In genomic region chr3:105513042-105513441, GRCh38 we compare ENCODE assay signal across 16 cellular contexts.
A peak's percentile ranks its signal among the peaks of the same experiment; 100 is the strongest.
DNase-seq lines count a peak whose midpoint lies in the region; ATAC-seq, FAIRE-seq and TF ChIP-seq lines count a peak whose summit lies in the region.
"Had no signal": no experiment of that assay in that cellular context is flagged by ENCODE, and none has a peak within 500 bp of the region (broad histone marks: within the 10 kb centered on the region; RNA-seq: fewer than 3 reads in every experiment).

No MANE protein-coding gene starts in this region.

- in situ Hi-C loops in astrocyte of the spinal cord (cut with HindIII; ENCODE audit: low sequenced_read_pairs) = no loop called here

- H3K4me3 ChIP-seq in AG09309 (ENCODE audit: control insufficient read depth, low read depth, low read length) (no peak overlapping the region), astrocyte of the spinal cord (ENCODE audit: low read depth, low read length) (no peak overlapping the region)
- H3K4me3 ChIP-seq: vagina had no signal

- TF ChIP-seq CTCF in AG09309 (IDR thresholded peaks at IDR 0.05; ENCODE audit: control insufficient read depth, insufficient read depth, low read depth, low read length, missing control alignments) (no peak), astrocyte of the spinal cord (IDR thresholded peaks at IDR 0.05; ENCODE audit: low read depth, low read length) (no peak)

- FAIRE-seq in HTR-8/SVneo (lab: Jason Lieb, UNC) = no peak
- FAIRE-seq: small intestine had no signal

- peak; percentile 44 for DNase-seq in AG09309 (ENCODE audit: low read depth)
- DNase-seq in HTR-8/SVneo (ENCODE audit: insufficient read length, low spot score) = peak; percentile 17
- peak; percentile 83 for DNase-seq in astrocyte of the spinal cord (ENCODE audit: low read depth, low spot score)
- DNase-seq in kidney tubule cell (ENCODE audit: low spot score) = peak; percentile 80
- no peak for DNase-seq in activated CD4-positive, alpha-beta T cell treated with anti-CD3 and anti-CD28 coated beads, Interleukin-2, amount 50 U/mL, for 1 hour
- DNase-seq in stimulated activated CD4-positive, alpha-beta T cell treated with anti-CD3 and anti-CD28 coated beads, Interleukin-4, amount 100 ng/mL, for 1 hour = no peak
- no peak for DNase-seq in middle frontal gyrus (ENCODE audit: extremely low spot score, low spot score)
- no peak for DNase-seq in left colon
- DNase-seq: activated naive CD8-positive, alpha-beta T cell treated with anti-CD3 and anti-CD28 coated beads for 36 hours; BE2C; DMS53; NCI-H146; NCI-H524; occipital lobe; small intestine had no signal

- intact Hi-C loops in left colon (cut with DNase I, micrococcal nuclease) = loop anchor here in 1 of 2 donors (10.0 kb wide), 1 partner anchor 1238 kb away; no protein-coding TSS in a partner anchor

- ATAC-seq in left colon = no peak

Comparison
In these comparisons a context has a peak if more than half of its experiments do, and no peak if none do; other contexts are left out.
1. DNase-seq: peak in AG09309 (single experiment), HTR-8/SVneo (single experiment), astrocyte of the spinal cord (single experiment) and kidney tubule cell (single experiment); none in activated CD4-positive, alpha-beta T cell treated with anti-CD3 and anti-CD28 coated beads, Interleukin-2, amount 50 U/mL, for 1 hour (single experiment), stimulated activated CD4-positive, alpha-beta T cell treated with anti-CD3 and anti-CD28 coated beads, Interleukin-4, amount 100 ng/mL, for 1 hour (single experiment), middle frontal gyrus (single experiment) and left colon (0 of 2).